ENCODE assay signal across 8 cellular contexts in genomic region chr20:63627129-63627699, GRCh38. TPM values are rescaled to one million over a fixed set of nuclear protein-coding genes. Genes with fewer than 3 reads are reported as not detected.
A peak's percentile ranks its signal among the peaks of the same experiment; 100 is the strongest.
DNase-seq lines count a peak whose midpoint lies in the region; ATAC-seq, FAIRE-seq and TF ChIP-seq lines count a peak whose summit lies in the region.

No MANE protein-coding gene starts in this region.

- TF ChIP-seq POLR2A in GM12891 (IDR thresholded peaks at IDR 0.05; ENCODE audit: low read depth, low read length) (no peak; the same call in 1 of the 2 replicates), adrenal gland (IDR thresholded peaks at IDR 0.05) (peak; percentile 20 to 81)

- 0 to 2% (median 1%) methylated on average over 9 to 64 of the region's 64 CpGs; no CpG with 5 or more reads in 1 of the 4 donors for WGBS in adrenal gland, 4 donors

- H3K4me3 ChIP-seq in adrenal gland (peak overlapping the region; percentile 27 to 86 (median 72)), upper lobe of right lung (peak overlapping the region; percentile 93)

- H3K27me3 ChIP-seq in adrenal gland, result no peaks in the 10 kb centered on the region
- H3K27me3 ChIP-seq in upper lobe of right lung, result no peaks in the 10 kb centered on the region

- ATAC-seq in HG02678 (IDR thresholded peaks at IDR 0.05; ENCODE audit: unreplicated experiment), result peak; percentile 77
- ATAC-seq in left cardiac atrium, result peak; percentile 92
- ATAC-seq in upper lobe of right lung, result peak; percentile 95

- FAIRE-seq in GM12891 (lab: Jason Lieb, UNC), result peak; percentile 89

- TF ChIP-seq CTCF in adrenal gland (IDR thresholded peaks at IDR 0.05) (no peak), upper lobe of right lung (IDR thresholded peaks at IDR 0.05) (no peak)

- H3K9me3 ChIP-seq in adrenal gland (replicated peaks in 1 of 3), result no peaks in the 10 kb centered on the region
- H3K9me3 ChIP-seq in upper lobe of right lung, result no peaks in the 10 kb centered on the region

- H3K4me1 ChIP-seq in adrenal gland (replicated peaks in 1 of 2) (peaks cover 19 to 24% of the 10 kb centered on the region in 2 donors), upper lobe of right lung (peaks cover 8% of the 10 kb centered on the region)

- H3K27ac ChIP-seq in adrenal gland (peak overlapping the region; percentile 93 to 100 (median 95)), upper lobe of right lung (peak overlapping the region; percentile 93)

- H3K36me3 ChIP-seq in adrenal gland (replicated peaks in 1 of 2) (no peaks in the 10 kb centered on the region), upper lobe of right lung (no peaks in the 10 kb centered on the region)

- DNase-seq in GM12891 (ENCODE audit: insufficient read length, low spot score) (peak; percentile 95), NCI-H1105 treated with DMSO at 0.1 percent for 48 hours (lab: John Stamatoyannopoulos, UW) (peak; percentile 84), T follicular helper cell (ENCODE audit: low read depth) (peak; percentile 90), adrenal gland (peak; percentile 94 to 97 (median 95)), left cardiac atrium (peak; percentile 95), posterior vena cava (ENCODE audit: low spot score) (peak; percentile 99), upper lobe of right lung (peak; percentile 97)

- intact Hi-C loops in adrenal gland (cut with DNase I) (no loop called here), left cardiac atrium (cut with DNase I) (no loop called here), posterior vena cava (cut with DNase I) (no loop called here), upper lobe of right lung (cut with DNase I) (no loop called here)

TF ChIP-seq in GM12891, 5 proteins besides CTCF, POLR2A, EP300 and RAD21:
- TF ChIP-seq POU2F2 (IDR thresholded peaks at IDR 0.05; ENCODE audit: low read depth, low read length) (peak; percentile 53; the same call in 1 of the 2 replicates), SPI1 (IDR thresholded peaks at IDR 0.05; ENCODE audit: low read depth, low read length) (no peak), TAF1 (IDR thresholded peaks at IDR 0.05; ENCODE audit: low read depth, low read length) (peak; percentile 83), POLR2AphosphoS5 (IDR thresholded peaks at IDR 0.05; ENCODE audit: low read depth, low read length) (peak; percentile 85)

RNA-seq across cellular contexts. Expression of gene GMEB2, which starts 0.3 kb away (rescaled TPM):
- 7.4 TPM for polyA plus RNA-seq in GM12891 (2012; ENCODE audit: low read depth, missing spikeins)
- total RNA-seq in adrenal gland (10 to 100 TPM in 6 of 8 donors, 1 to 10 TPM in 2; 8.8 to 18.2 (median 12.5) TPM), left cardiac atrium (1 to 10 TPM; 5.7 to 7.9 TPM), posterior vena cava (1 to 10 TPM; 6.9 to 8.8 TPM), upper lobe of right lung (11.3 TPM)
- 10 to 100 TPM in 2 of 3 donors, 1 to 10 TPM in 1; 4.2 to 13.9 (median 13.6) TPM for polyA plus RNA-seq in adrenal gland

RNA-seq across cellular contexts. Expression of gene STMN3, which starts 26.0 kb away (rescaled TPM):
- polyA plus RNA-seq in GM12891 (2012; ENCODE audit: low read depth, missing spikeins), result 1.7 TPM
- 10 to 100 TPM; 29.2 to 85.0 (median 52.1) TPM for total RNA-seq in adrenal gland
- polyA plus RNA-seq in adrenal gland, result 100 to 1,000 TPM in 1 of 3 donors, 10 to 100 TPM in 2; 34.5 to 109 (median 72.3) TPM
- 1 to 10 TPM; 6.9 to 8.4 TPM for total RNA-seq in left cardiac atrium
- 10 to 100 TPM; 11.7 to 27.3 TPM for total RNA-seq in posterior vena cava
- total RNA-seq in upper lobe of right lung, result 12.4 TPM

RNA-seq across cellular contexts. Expression of gene RTEL1, which starts 30.9 kb away (rescaled TPM):
- 8.8 TPM for polyA plus RNA-seq in GM12891 (2012; ENCODE audit: low read depth, missing spikeins)
- total RNA-seq in adrenal gland (100 to 1,000 TPM in 1 of 8 donors, 10 to 100 TPM in 7; 12.4 to 110 (median 32.1) TPM), left cardiac atrium (10 to 100 TPM; 13.5 to 17.3 TPM), posterior vena cava (10 to 100 TPM; 28.3 to 28.7 TPM), upper lobe of right lung (26.7 TPM)
- 100 to 1,000 TPM in 1 of 3 donors, 10 to 100 TPM in 1, 1 to 10 TPM in 1; 9.4 to 109 (median 70.8) TPM for polyA plus RNA-seq in adrenal gland

RNA-seq across cellular contexts. Expression of gene HELZ2, which starts 53.2 kb away (rescaled TPM):
- polyA plus RNA-seq in GM12891 (2012; ENCODE audit: low read depth, missing spikeins), result 12.6 TPM
- total RNA-seq in adrenal gland (10 to 100 TPM; 17.5 to 54.4 (median 33.2) TPM), left cardiac atrium (10 to 100 TPM; 12.1 to 36.0 TPM), posterior vena cava (10 to 100 TPM; 13.7 to 25.5 TPM), upper lobe of right lung (53.3 TPM)
- 10 to 100 TPM in 1 of 3 donors, 1 to 10 TPM in 2; 4.0 to 18.7 (median 4.3) TPM for polyA plus RNA-seq in adrenal gland

Comparison
In these comparisons a context has a peak if more than half of its experiments do, and no peak if none do; other contexts are left out.
1. Peak in every context shown above with its lines: DNase-seq, ATAC-seq, H3K4me3 ChIP-seq and H3K27ac ChIP-seq.